11 cellular contexts compared by ENCODE assay signal in the genomic region with DNA sequence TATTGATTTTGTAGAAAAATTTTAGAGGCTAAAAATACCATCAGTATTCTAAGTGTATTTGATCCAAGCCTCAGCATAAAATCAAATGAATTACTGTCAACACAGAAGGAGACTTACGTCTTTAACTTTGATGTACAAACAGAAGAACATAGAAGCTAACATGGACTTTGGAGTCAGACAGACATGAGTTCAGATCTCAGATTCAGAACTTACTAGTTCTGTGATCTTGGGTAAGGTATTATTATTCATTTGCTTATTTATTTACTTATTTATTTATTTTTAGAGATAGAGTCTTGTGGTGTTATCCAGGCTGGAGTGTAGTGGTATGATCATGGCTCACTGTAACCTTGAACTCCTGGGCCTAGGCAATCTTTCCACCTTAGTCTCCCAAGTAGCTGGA. TPM values are rescaled to one million over a fixed set of nuclear protein-coding genes. Genes with fewer than 3 reads are reported as not detected.
DNase-seq lines count a peak whose midpoint lies in the region; ATAC-seq and TF ChIP-seq lines count a peak whose summit lies in the region.
"Had no signal": no experiment of that assay in that cellular context is flagged by ENCODE, and none has a peak within 500 bp of the region (broad histone marks: within the 10 kb centered on the region; RNA-seq: fewer than 3 reads in every experiment).

No MANE protein-coding gene starts in this region.

- H3K36me3 Mint-ChIP-seq in activated CD4-positive, alpha-beta memory T cell treated with anti-CD3 and anti-CD28 coated beads for 36 hours = peaks cover 11% of the 10 kb centered on the region

- DNase-seq in left ventricle myocardium inferior = no peak
- no peak for DNase-seq in Right ventricle myocardium superior
- no peak for DNase-seq in activated CD4-positive, alpha-beta memory T cell treated with anti-CD3 and anti-CD28 coated beads for 36 hours
- no peak for DNase-seq in upper lobe of right lung
- no peak for DNase-seq in glomerular visceral epithelial cell (ENCODE audit: extremely low spot score)
- DNase-seq: NCI-H774, retina had no signal

- POLR2A ChIA-PET in activated CD4-positive, alpha-beta memory T cell treated with anti-CD3 and anti-CD28 coated beads for 36 hours (lab: Charles Lee) = interaction anchor here (0.7 kb wide), 1 partner anchor 55 kb away, joined by 3 read pairs; no protein-coding TSS in a partner anchor

- TF ChIP-seq RAD21 in liver (IDR thresholded peaks at IDR 0.05) = no peak

- H3K27ac ChIP-seq in left ventricle myocardium inferior (replicated peaks) (peak overlapping the region; percentile 82), liver (ENCODE audit: low read depth in 1 of 2, low read length in 2 of 2) (no peak overlapping the region), upper lobe of right lung (peak overlapping the region; percentile 83)
- H3K27ac ChIP-seq: VCaP had no signal

- peak overlapping the region; percentile 55 for H3K4me3 ChIP-seq in left ventricle myocardium inferior
- peak overlapping the region in 1 of 3 donors; percentile 27 for H3K4me3 ChIP-seq in liver (ENCODE audit: low read depth in 1 of 3, low read length in 3 of 3)
- H3K4me3 ChIP-seq in upper lobe of right lung = peak overlapping the region; percentile 48

- H3K9me3 ChIP-seq in left ventricle myocardium inferior (replicated peaks) (no peaks in the 10 kb centered on the region), liver (ENCODE audit: control insufficient read depth in 4 of 4, low read length in 3 of 4) (no peaks in the 10 kb centered on the region), upper lobe of right lung (no peaks in the 10 kb centered on the region)

- H3K9ac ChIP-seq in liver (ENCODE audit: low read depth in 1 of 2, low read length in 2 of 2) = peak overlapping the region in 1 of 2 donors; percentile 40

- H3K27me3 ChIP-seq in left ventricle myocardium inferior (ENCODE audit: low read depth) = no peaks in the 10 kb centered on the region
- H3K27me3 ChIP-seq in liver (ENCODE audit: control insufficient read depth in 4 of 4, insufficient read depth in 4 of 4, low read length in 3 of 4) = no peaks in the 10 kb centered on the region
- no peaks in the 10 kb centered on the region for H3K27me3 ChIP-seq in upper lobe of right lung

- TF ChIP-seq CTCF in left ventricle myocardium inferior (IDR thresholded peaks at IDR 0.05; ENCODE audit: borderline replicate concordance) (no peak), liver (IDR thresholded peaks at IDR 0.05; ENCODE audit: low read depth, low read length, missing input control) (no peak), upper lobe of right lung (IDR thresholded peaks at IDR 0.05) (no peak)

- H3K4me1 ChIP-seq in left ventricle myocardium inferior = peaks cover 34% of the 10 kb centered on the region
- peaks cover 0 to 11% (median 6%) of the 10 kb centered on the region in 4 donors for H3K4me1 ChIP-seq in liver (ENCODE audit: control insufficient read depth in 4 of 4, insufficient read depth in 4 of 4, low read length in 3 of 4)
- peaks cover 56% of the 10 kb centered on the region for H3K4me1 ChIP-seq in upper lobe of right lung

- WGBS in liver = 13% methylated on average over 1 of the region's 1 CpG

- ATAC-seq in Right ventricle myocardium superior (ENCODE audit: poor library complexity) (no peak), upper lobe of right lung (no peak), HG03108 (IDR thresholded peaks at IDR 0.05; ENCODE audit: unreplicated experiment) (no peak), HG02884 (IDR thresholded peaks at IDR 0.05; ENCODE audit: unreplicated experiment) (no peak)

- peaks cover 44% of the 10 kb centered on the region for H3K4me1 Mint-ChIP-seq in activated CD4-positive, alpha-beta memory T cell treated with anti-CD3 and anti-CD28 coated beads for 36 hours (ENCODE audit: low read depth)

- H3K36me3 ChIP-seq in left ventricle myocardium inferior (no peaks in the 10 kb centered on the region), liver (ENCODE audit: control insufficient read depth in 4 of 4, insufficient read depth in 3 of 4, low read depth in 1 of 4, low read length in 3 of 4) (no peaks in the 10 kb centered on the region), upper lobe of right lung (no peaks in the 10 kb centered on the region)

- intact Hi-C loops in left ventricle myocardium inferior (cut with micrococcal nuclease) (no loop called here), Right ventricle myocardium superior (cut with DNase I) (loop anchor here (10.0 kb wide), 1 partner anchor 57 kb away; no protein-coding TSS in a partner anchor), upper lobe of right lung (cut with DNase I) (no loop called here)
- intact Hi-C loops in activated CD4-positive, alpha-beta memory T cell treated with anti-CD3 and anti-CD28 coated beads for 36 hours (cut with micrococcal nuclease) = loop anchor here (1.0 to 2.0 kb wide), 2 partner anchors 27 to 45 kb away; partner anchors contain the start of gene AP2B1

- no peaks in the 10 kb centered on the region for H3K9me3 Mint-ChIP-seq in activated CD4-positive, alpha-beta memory T cell treated with anti-CD3 and anti-CD28 coated beads for 36 hours

- peak overlapping the region; percentile 77 for H3K4me3 Mint-ChIP-seq in activated CD4-positive, alpha-beta memory T cell treated with anti-CD3 and anti-CD28 coated beads for 36 hours

- H3K27ac Mint-ChIP-seq in activated CD4-positive, alpha-beta memory T cell treated with anti-CD3 and anti-CD28 coated beads for 36 hours = peak overlapping the region; percentile 97

- no peaks in the 10 kb centered on the region for H3K27me3 Mint-ChIP-seq in activated CD4-positive, alpha-beta memory T cell treated with anti-CD3 and anti-CD28 coated beads for 36 hours

- CTCF ChIA-PET in activated CD4-positive, alpha-beta memory T cell treated with anti-CD3 and anti-CD28 coated beads for 36 hours (lab: Charles Lee) = interaction anchor here (1.1 to 2.7 kb wide), 6 partner anchors 8 to 229 kb away, joined by 3 to 8 read pairs (median 4); partner anchors contain the start of gene SLFN11

TF ChIP-seq in liver, 16 proteins besides CTCF, POLR2A, EP300 and RAD21:
- TF ChIP-seq HNF4A (conservative IDR thresholded peaks at IDR 0.05) (peak; percentile 19 to 20), GABPA (IDR thresholded peaks at IDR 0.05 in 1 of 2, conservative IDR thresholded peaks at IDR 0.05 in 1 of 2) (no peak), YY1 (IDR thresholded peaks at IDR 0.05) (no peak)
TF ChIP-seq in liver: peak in this region for 1.

RNA-seq across cellular contexts. Expression of gene SLFN12L, which starts 4.0 kb away (rescaled TPM):
- 0.25 TPM for total RNA-seq in left ventricle myocardium inferior
- 0.19 TPM for total RNA-seq in Right ventricle myocardium superior
- 10 to 100 TPM; 34.5 to 39.0 TPM for total RNA-seq in activated CD4-positive, alpha-beta memory T cell treated with anti-CD3 and anti-CD28 coated beads for 36 hours
- total RNA-seq in liver = 1 to 10 TPM in 1 of 2 donors, under 1 TPM in 1; 0.37 to 2.2 TPM
- under 1 TPM; 0.09 to 0.17 TPM for polyA plus RNA-seq in liver
- total RNA-seq in upper lobe of right lung = 5.1 TPM

RNA-seq across cellular contexts. Expression of gene SLFN14, which starts 19.2 kb away (rescaled TPM):
- total RNA-seq in left ventricle myocardium inferior (not detected), Right ventricle myocardium superior (not detected), liver (10 to 100 TPM in 1 of 2 donors, under 1 TPM in 1; under 0.01 to 23.7 TPM), upper lobe of right lung (not detected)
- not detected for total RNA-seq in activated CD4-positive, alpha-beta memory T cell treated with anti-CD3 and anti-CD28 coated beads for 36 hours
- polyA plus RNA-seq in liver = not detected

RNA-seq across cellular contexts. Expression of gene PEX12, which starts 36.9 kb away (rescaled TPM):
- 8.7 TPM for total RNA-seq in left ventricle myocardium inferior
- 7.0 TPM for total RNA-seq in Right ventricle myocardium superior
- total RNA-seq in activated CD4-positive, alpha-beta memory T cell treated with anti-CD3 and anti-CD28 coated beads for 36 hours = 1 to 10 TPM; 4.9 to 6.0 TPM
- total RNA-seq in liver = 1 to 10 TPM; 2.3 to 2.4 TPM
- 1 to 10 TPM; 2.0 to 3.6 TPM for polyA plus RNA-seq in liver
- total RNA-seq in upper lobe of right lung = 4.7 TPM

RNA-seq across cellular contexts. Expression of gene AP2B1, which starts 45.7 kb away (rescaled TPM):
- 113 TPM for total RNA-seq in left ventricle myocardium inferior
- total RNA-seq in Right ventricle myocardium superior = 112 TPM
- total RNA-seq in activated CD4-positive, alpha-beta memory T cell treated with anti-CD3 and anti-CD28 coated beads for 36 hours = 100 to 1,000 TPM; 187 to 192 TPM
- 10 to 100 TPM; 25.4 to 55.6 TPM for total RNA-seq in liver
- 10 to 100 TPM in 1 of 2 donors, 1 to 10 TPM in 1; 8.7 to 19.2 TPM for polyA plus RNA-seq in liver
- 153 TPM for total RNA-seq in upper lobe of right lung

Comparison
In these comparisons a context has a peak if more than half of its experiments do, and no peak if none do; other contexts are left out.
1. intact Hi-C loops: an anchor here in Right ventricle myocardium superior (10.0 kb wide) and activated CD4-positive, alpha-beta memory T cell treated with anti-CD3 and anti-CD28 coated beads for 36 hours (1.0 to 2.0 kb wide); none called in left ventricle myocardium inferior and upper lobe of right lung.
2. H3K27ac ChIP-seq: peak in left ventricle myocardium inferior (single experiment) and upper lobe of right lung (single experiment); none in liver (0 of 2).